10 cellular contexts compared by ENCODE assay signal in genomic region chr6:127971945-127972391, GRCh38.
DNase-seq lines count a peak whose midpoint lies in the region; ATAC-seq and TF ChIP-seq lines count a peak whose summit lies in the region.
"Had no signal": no experiment of that assay in that cellular context is flagged by ENCODE, and none has a peak within 500 bp of the region (broad histone marks: within the 10 kb centered on the region; RNA-seq: fewer than 3 reads in every experiment).

No MANE protein-coding gene starts in this region.

- peaks cover 62% of the 10 kb centered on the region for H3K36me3 Mint-ChIP-seq in HFFc6 (ENCODE audit: low read depth)

- H3K9me3 Mint-ChIP-seq in HFFc6: no peaks in the 10 kb centered on the region

- H3K4me3 Mint-ChIP-seq in HFFc6: peak overlapping the region; percentile 87

- no peak for TF ChIP-seq CTCF in HFFc6 (IDR thresholded peaks at IDR 0.05)
- TF ChIP-seq CTCF in choroid plexus epithelial cell (conservative IDR thresholded peaks at IDR 0.05; ENCODE audit: low read depth, low read length): no peak

- no peaks in the 10 kb centered on the region for H3K27me3 Mint-ChIP-seq in HFFc6 (ENCODE audit: insufficient read depth)

- peak overlapping the region; percentile 29 for H3K4me3 ChIP-seq in choroid plexus epithelial cell (ENCODE audit: low read depth, low read length)
- H3K4me3 ChIP-seq: thyroid gland had no signal

- DNase-seq in HFFc6 (peak; percentile 91), T1000 (lab: John Stamatoyannopoulos, UW) (peak; percentile 19), choroid plexus epithelial cell (ENCODE audit: low read depth) (peak; percentile 91), SHP77 (lab: John Stamatoyannopoulos, UW) (no peak), NCI-H1105 treated with DMSO at 0.1 percent for 48 hours (lab: John Stamatoyannopoulos, UW) (no peak), NCI-H1092 treated with DMSO at 0.1 percent for 48 hours (lab: John Stamatoyannopoulos, UW) (no peak)
- DNase-seq in stimulated activated CD4-positive, alpha-beta T cell treated with anti-CD3 and anti-CD28 coated beads, Interleukin-4, amount 100 ng/mL, for 24 hours: peak; percentile 54
- DNase-seq: kidney, thyroid gland had no signal

- peak overlapping the region; percentile 99 for H3K27ac Mint-ChIP-seq in HFFc6

- ATAC-seq in HG03095 (IDR thresholded peaks at IDR 0.05; ENCODE audit: unreplicated experiment): no peak

- H3K4me1 Mint-ChIP-seq in HFFc6 (ENCODE audit: low read depth): peaks cover 50% of the 10 kb centered on the region

Comparison
In these comparisons a context has a peak if more than half of its experiments do, and no peak if none do; other contexts are left out.
1. DNase-seq: peak in HFFc6 (single experiment), T1000 (single experiment), choroid plexus epithelial cell (single experiment) and stimulated activated CD4-positive, alpha-beta T cell treated with anti-CD3 and anti-CD28 coated beads, Interleukin-4, amount 100 ng/mL, for 24 hours (single experiment); none in SHP77 (0 of 2), NCI-H1105 treated with DMSO at 0.1 percent for 48 hours (single experiment) and NCI-H1092 treated with DMSO at 0.1 percent for 48 hours (single experiment).